In the genomic region with DNA sequence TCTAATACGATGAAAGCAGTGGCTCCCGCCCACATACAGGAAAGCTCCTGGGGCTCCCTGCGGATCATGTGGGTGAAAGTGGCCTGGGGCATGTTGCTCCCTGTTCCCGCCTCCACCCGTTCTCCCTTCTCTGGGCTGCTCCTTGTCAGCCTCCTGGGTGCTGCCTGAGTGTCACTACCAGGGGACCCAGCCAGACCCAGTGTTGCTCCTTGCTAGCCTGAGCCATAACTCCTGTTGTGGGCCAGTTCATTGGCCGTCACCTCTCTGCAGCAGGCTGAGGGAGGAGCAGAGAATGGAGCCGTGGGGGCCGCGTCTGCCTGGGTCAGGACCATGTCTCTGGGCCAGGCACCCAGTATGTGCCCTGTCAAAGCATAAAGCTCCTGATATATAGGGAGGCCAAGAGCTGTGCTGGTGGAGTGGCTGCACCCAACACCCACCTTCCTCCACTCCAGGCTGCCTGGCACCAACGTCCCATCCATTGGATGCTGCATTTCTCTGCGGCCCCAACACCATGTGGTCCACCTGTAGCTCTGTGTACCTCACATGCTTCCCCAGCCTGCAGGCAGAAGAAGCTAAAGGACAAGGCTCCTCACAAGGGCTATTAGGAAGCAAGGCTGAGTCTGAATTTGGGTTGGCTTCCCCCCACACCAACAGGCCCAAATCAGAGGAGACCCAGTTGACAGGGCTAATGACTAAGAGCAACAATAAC, we compare ENCODE assay signal across 9 cellular contexts. TPM values are rescaled to one million over a fixed set of nuclear protein-coding genes. Genes with fewer than 3 reads are reported as not detected.
DNase-seq lines count a peak whose midpoint lies in the region; TF ChIP-seq lines count a peak whose summit lies in the region.
"Had no signal": no experiment of that assay in that cellular context is flagged by ENCODE, and none has a peak within 500 bp of the region (broad histone marks: within the 10 kb centered on the region; RNA-seq: fewer than 3 reads in every experiment).

No MANE protein-coding gene starts in this region.

- H3K79me2 ChIP-seq in mammary epithelial cell (ENCODE audit: insufficient read depth, low read length) = peaks cover 92% of the 10 kb centered on the region

- H3K27ac Mint-ChIP-seq in activated naive CD4-positive, alpha-beta T cell treated with anti-CD3 and anti-CD28 coated beads, Interleukin-2, amount 10 ng/mL, durations not matched to agents 7 days and 5 days = peak overlapping the region; percentile 97

- H3K4me3 ChIP-seq in mammary epithelial cell (replicated peaks in 1 of 3; ENCODE audit: insufficient read depth in 1 of 3, low read depth in 2 of 3, low read length in 3 of 3) (no peak overlapping the region), mucosa of rectum (ENCODE audit: low read length in 2 of 2) (no peak overlapping the region), vagina (no peak overlapping the region)

- H4K20me1 ChIP-seq in mammary epithelial cell (ENCODE audit: insufficient read depth, low read length) = no peaks in the 10 kb centered on the region

- dilution Hi-C loops in mammary epithelial cell (cut with HindIII; ENCODE audit: low sequenced_read_pairs) = no loop called here

- TF ChIP-seq CTCF in mammary epithelial cell (conservative IDR thresholded peaks at IDR 0.05 in 1 of 2, IDR thresholded peaks at IDR 0.05 in 1 of 2; ENCODE audit: extremely low read depth in 1 of 2, insufficient read depth in 1 of 2, low read depth in 1 of 2, low read length in 2 of 2) = no peak
- no peak for TF ChIP-seq CTCF in vagina (IDR thresholded peaks at IDR 0.05)

- no peak overlapping the region for H3K9ac ChIP-seq in mammary epithelial cell (ENCODE audit: insufficient read depth, low read length)
- H3K9ac ChIP-seq in mucosa of rectum (ENCODE audit: low read depth in 1 of 2, low read length in 2 of 2) = peak overlapping the region; percentile 15 to 73

- H3K27ac ChIP-seq in mammary epithelial cell (ENCODE audit: insufficient read depth, low read depth, low read length) (no peak overlapping the region), mucosa of rectum (ENCODE audit: low read depth in 2 of 2, low read length in 2 of 2) (peak overlapping the region; percentile 74), vagina (peak overlapping the region; percentile 95)

- H3K27me3 ChIP-seq in mammary epithelial cell (ENCODE audit: insufficient read depth, low read length) (no peaks in the 10 kb centered on the region), mucosa of rectum (ENCODE audit: control insufficient read depth in 2 of 2, insufficient read depth in 2 of 2, low read length in 2 of 2) (no peaks in the 10 kb centered on the region), vagina (no peaks in the 10 kb centered on the region)

- WGBS in mammary epithelial cell (ENCODE audit: low coverage, missing lambda C conversion rate) = 63% methylated on average over 11 of the region's 11 CpGs

- H3K4me3 Mint-ChIP-seq in activated naive CD4-positive, alpha-beta T cell treated with anti-CD3 and anti-CD28 coated beads, Interleukin-2, amount 10 ng/mL, durations not matched to agents 7 days and 5 days = peak overlapping the region; percentile 70

- H3K36me3 ChIP-seq in mammary epithelial cell (ENCODE audit: insufficient read depth, low read length) (no peaks in the 10 kb centered on the region), mucosa of rectum (ENCODE audit: control insufficient read depth in 2 of 2, insufficient read depth in 2 of 2, low read length in 2 of 2) (peaks cover 0 to 2% of the 10 kb centered on the region in 2 donors), vagina (peaks cover 0 to 2% of the 10 kb centered on the region in 2 donors)

- H3K9me3 ChIP-seq in mammary epithelial cell (replicated peaks; ENCODE audit: insufficient read depth, low read length) (no peaks in the 10 kb centered on the region), mucosa of rectum (ENCODE audit: control insufficient read depth in 2 of 2, low read length in 2 of 2) (no peaks in the 10 kb centered on the region), vagina (no peaks in the 10 kb centered on the region)

- H3K9me3 Mint-ChIP-seq in activated naive CD4-positive, alpha-beta T cell treated with anti-CD3 and anti-CD28 coated beads, Interleukin-2, amount 10 ng/mL, durations not matched to agents 7 days and 5 days = peaks cover 9% of the 10 kb centered on the region

- peak overlapping the region; percentile 20 for H3K4me2 ChIP-seq in mammary epithelial cell (ENCODE audit: insufficient read depth, low read depth, low read length)

- no peak for DNase-seq in activated naive CD4-positive, alpha-beta T cell treated with anti-CD3 and anti-CD28 coated beads, Interleukin-2, amount 10 ng/mL, durations not matched to agents 7 days and 5 days
- DNase-seq in activated naive CD4-positive, alpha-beta T cell (lab: John Stamatoyannopoulos, UW) = no peak
- DNase-seq in mammary epithelial cell (no peak), vagina (ENCODE audit: extremely low spot score in 2 of 2) (no peak), HK-2 (ENCODE audit: unreplicated experiment) (no peak), KG1 (lab: John Stamatoyannopoulos, UW) (no peak), foreskin melanocyte (no peak)
- DNase-seq: NCI-H510A treated with DMSO at 0.1 percent for 48 hours had no signal

- intact Hi-C loops in mammary epithelial cell (cut with micrococcal nuclease) = loop anchor here (5.0 kb wide), 1 partner anchor 70 kb away; no protein-coding TSS in a partner anchor
- intact Hi-C loops in vagina (cut with DNase I) = loop anchor here (10.0 kb wide), 1 partner anchor 118 kb away; no protein-coding TSS in a partner anchor

- peaks cover 50% of the 10 kb centered on the region for H3K36me3 Mint-ChIP-seq in activated naive CD4-positive, alpha-beta T cell treated with anti-CD3 and anti-CD28 coated beads, Interleukin-2, amount 10 ng/mL, durations not matched to agents 7 days and 5 days

- H3K27me3 Mint-ChIP-seq in activated naive CD4-positive, alpha-beta T cell treated with anti-CD3 and anti-CD28 coated beads, Interleukin-2, amount 10 ng/mL, durations not matched to agents 7 days and 5 days = no peaks in the 10 kb centered on the region

- H3K4me1 ChIP-seq in mammary epithelial cell (ENCODE audit: insufficient read depth, low read length) (peaks cover 48% of the 10 kb centered on the region), mucosa of rectum (ENCODE audit: control insufficient read depth in 2 of 2, insufficient read depth in 2 of 2, low read length in 2 of 2) (peaks cover 46 to 48% of the 10 kb centered on the region in 2 donors), vagina (peaks cover 97% of the 10 kb centered on the region)

- no peak for TF ChIP-seq POLR2A in vagina (IDR thresholded peaks at IDR 0.05)

- in situ Hi-C loops in mammary epithelial cell (cut with MboI; ENCODE audit: low sequenced_read_pairs in 2 of 2) = loop anchor here in 1 of 2 donors (10.0 kb wide), 1 partner anchor 118 kb away; no protein-coding TSS in a partner anchor

- CTCF ChIA-PET in activated naive CD4-positive, alpha-beta T cell treated with anti-CD3 and anti-CD28 coated beads, Interleukin-2, amount 10 ng/mL, durations not matched to agents 7 days and 5 days (lab: Charles Lee) = interaction anchor here (1.1 to 14.1 kb wide), 10 partner anchors 11 to 166 kb away, joined by 3 to 160 read pairs (median 6); no protein-coding TSS in a partner anchor
- CTCF ChIA-PET in mammary epithelial cell (lab: Charles Lee; ENCODE audit: low non-redundant PET) = interaction anchor here (0.6 to 0.7 kb wide), 2 partner anchors 123 to 128 kb away, joined by 3 read pairs; no protein-coding TSS in a partner anchor

- no TSS peak for BruUV-seq in mammary epithelial cell (replicated peaks; lab: Mats Ljungman, UMichigan)

- H3K4me1 Mint-ChIP-seq in activated naive CD4-positive, alpha-beta T cell treated with anti-CD3 and anti-CD28 coated beads, Interleukin-2, amount 10 ng/mL, durations not matched to agents 7 days and 5 days = peaks cover 93% of the 10 kb centered on the region

- H2AFZ ChIP-seq in mammary epithelial cell (ENCODE audit: low read depth, low read length) = no peak overlapping the region

RNA-seq across cellular contexts. Expression of gene KLF13, which starts 40.5 kb away (rescaled TPM):
- total RNA-seq in mammary epithelial cell (10 to 100 TPM; 49.8 to 62.3 TPM), vagina (30.9 TPM)
- 25.1 TPM for polyA plus RNA-seq in mammary epithelial cell
- 40.5 TPM for polyA minus RNA-seq in mammary epithelial cell
